In the genomic region with DNA sequence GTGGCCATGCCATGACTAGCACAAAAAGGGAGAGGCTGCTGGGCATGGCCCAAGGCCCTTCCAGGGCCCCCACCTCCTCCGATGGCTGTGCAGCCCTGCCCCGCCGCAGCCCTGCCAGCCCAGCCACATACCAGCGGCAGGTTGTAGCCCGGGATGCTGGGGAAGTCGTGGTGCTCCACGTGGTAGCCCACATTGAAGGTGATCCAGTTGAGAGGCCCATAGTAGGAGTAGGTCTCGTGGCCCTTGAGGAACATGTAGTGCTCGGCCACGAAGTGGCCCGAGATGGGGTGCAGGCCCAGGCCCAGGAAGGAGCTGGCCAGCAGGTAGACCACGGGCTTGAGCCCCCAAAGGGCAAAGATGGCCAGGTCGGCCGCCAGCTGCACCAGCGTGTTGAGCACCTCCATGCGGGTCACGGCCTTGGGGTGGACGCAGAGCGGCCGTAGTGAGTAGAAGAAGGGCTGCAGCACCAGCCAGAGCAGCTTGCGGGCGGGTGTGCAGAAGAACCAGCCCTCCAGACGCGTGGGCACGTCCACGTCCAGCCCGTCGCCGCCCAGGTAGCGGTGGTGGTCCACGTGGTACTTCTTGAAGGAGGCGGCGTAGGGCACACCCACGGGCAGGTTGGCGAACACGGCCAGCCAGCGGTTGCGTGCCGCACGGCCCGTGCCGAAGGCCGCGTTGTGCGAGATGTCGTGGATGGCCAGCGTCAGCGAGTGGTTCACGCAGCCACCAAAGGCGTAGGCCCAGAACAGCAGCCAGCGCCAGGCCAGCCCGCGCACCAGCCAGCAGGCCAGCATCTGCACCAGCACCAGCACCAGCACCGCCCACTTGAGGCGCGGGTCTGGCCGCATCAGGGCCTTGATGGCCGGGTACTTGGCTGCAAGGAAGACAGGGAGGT, we compare ENCODE assay signal across 2 cellular contexts.
TF ChIP-seq lines count a peak whose summit lies in the region.

No MANE protein-coding gene starts in this region.

TF ChIP-seq in GM12878, 131 proteins besides CTCF, POLR2A, EP300 and RAD21:
- TF ChIP-seq KAT2A (conservative IDR thresholded peaks at IDR 0.05; ENCODE audit: control insufficient read depth, low read depth, low read length) (no peak), TCF3 (IDR thresholded peaks at IDR 0.05; ENCODE audit: borderline replicate concordance, insufficient read depth, low read depth, low read length) (peak; percentile 49; the same call in 1 of the 2 replicates), SKIL (IDR thresholded peaks at IDR 0.05; ENCODE audit: low read depth, poor library complexity, severe bottlenecking) (no peak)
- TF ChIP-seq, protein P1, sequence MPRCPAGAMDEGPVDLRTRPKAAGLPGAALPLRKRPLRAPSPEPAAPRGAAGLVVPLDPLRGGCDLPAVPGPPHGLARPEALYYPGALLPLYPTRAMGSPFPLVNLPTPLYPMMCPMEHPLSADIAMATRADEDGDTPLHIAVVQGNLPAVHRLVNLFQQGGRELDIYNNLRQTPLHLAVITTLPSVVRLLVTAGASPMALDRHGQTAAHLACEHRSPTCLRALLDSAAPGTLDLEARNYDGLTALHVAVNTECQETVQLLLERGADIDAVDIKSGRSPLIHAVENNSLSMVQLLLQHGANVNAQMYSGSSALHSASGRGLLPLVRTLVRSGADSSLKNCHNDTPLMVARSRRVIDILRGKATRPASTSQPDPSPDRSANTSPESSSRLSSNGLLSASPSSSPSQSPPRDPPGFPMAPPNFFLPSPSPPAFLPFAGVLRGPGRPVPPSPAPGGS (IDR thresholded peaks at IDR 0.05; ENCODE audit: borderline replicate concordance, insufficient read depth, low read depth, low read length, poor library complexity, severe bottlenecking): peak; percentile 15
TF ChIP-seq in GM12878: peak in this region for 2.

TF ChIP-seq in neural cell, 6 proteins besides CTCF, POLR2A, EP300 and RAD21:
- peak; percentile 3 for TF ChIP-seq POLR2AphosphoS5 (IDR thresholded peaks at IDR 0.05)
- TF ChIP-seq, protein P2, sequence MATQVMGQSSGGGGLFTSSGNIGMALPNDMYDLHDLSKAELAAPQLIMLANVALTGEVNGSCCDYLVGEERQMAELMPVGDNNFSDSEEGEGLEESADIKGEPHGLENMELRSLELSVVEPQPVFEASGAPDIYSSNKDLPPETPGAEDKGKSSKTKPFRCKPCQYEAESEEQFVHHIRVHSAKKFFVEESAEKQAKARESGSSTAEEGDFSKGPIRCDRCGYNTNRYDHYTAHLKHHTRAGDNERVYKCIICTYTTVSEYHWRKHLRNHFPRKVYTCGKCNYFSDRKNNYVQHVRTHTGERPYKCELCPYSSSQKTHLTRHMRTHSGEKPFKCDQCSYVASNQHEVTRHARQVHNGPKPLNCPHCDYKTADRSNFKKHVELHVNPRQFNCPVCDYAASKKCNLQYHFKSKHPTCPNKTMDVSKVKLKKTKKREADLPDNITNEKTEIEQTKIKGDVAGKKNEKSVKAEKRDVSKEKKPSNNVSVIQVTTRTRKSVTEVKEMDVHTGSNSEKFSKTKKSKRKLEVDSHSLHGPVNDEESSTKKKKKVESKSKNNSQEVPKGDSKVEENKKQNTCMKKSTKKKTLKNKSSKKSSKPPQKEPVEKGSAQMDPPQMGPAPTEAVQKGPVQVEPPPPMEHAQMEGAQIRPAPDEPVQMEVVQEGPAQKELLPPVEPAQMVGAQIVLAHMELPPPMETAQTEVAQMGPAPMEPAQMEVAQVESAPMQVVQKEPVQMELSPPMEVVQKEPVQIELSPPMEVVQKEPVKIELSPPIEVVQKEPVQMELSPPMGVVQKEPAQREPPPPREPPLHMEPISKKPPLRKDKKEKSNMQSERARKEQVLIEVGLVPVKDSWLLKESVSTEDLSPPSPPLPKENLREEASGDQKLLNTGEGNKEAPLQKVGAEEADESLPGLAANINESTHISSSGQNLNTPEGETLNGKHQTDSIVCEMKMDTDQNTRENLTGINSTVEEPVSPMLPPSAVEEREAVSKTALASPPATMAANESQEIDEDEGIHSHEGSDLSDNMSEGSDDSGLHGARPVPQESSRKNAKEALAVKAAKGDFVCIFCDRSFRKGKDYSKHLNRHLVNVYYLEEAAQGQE (IDR thresholded peaks at IDR 0.05; ENCODE audit: borderline replicate concordance): no peak
